Comparison of ENCODE assay signal across 11 cellular contexts in the genomic region with DNA sequence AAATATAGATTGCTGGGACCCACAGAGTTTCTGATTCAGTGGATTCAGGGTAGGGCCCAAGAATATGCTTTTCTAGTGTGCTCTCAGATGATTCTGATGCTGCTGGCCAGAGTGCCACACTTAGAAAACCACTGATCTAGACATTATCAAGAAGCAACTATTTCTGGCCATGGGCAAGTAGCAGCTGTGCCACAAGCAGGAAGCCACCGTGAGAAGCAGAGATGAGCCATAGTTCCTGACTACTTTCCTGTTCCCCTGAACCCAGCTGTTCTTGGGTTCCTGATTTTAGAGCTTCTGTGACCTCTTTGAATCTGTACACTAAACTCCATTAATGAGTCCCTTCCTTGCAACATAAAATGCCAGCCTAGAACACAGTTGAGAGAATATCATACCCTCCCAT. TPM values are rescaled to one million over a fixed set of nuclear protein-coding genes. Genes with fewer than 3 reads are reported as not detected.
DNase-seq lines count a peak whose midpoint lies in the region; ATAC-seq and TF ChIP-seq lines count a peak whose summit lies in the region.
"Had no signal": no experiment of that assay in that cellular context is flagged by ENCODE, and none has a peak within 500 bp of the region (broad histone marks: within the 10 kb centered on the region; RNA-seq: fewer than 3 reads in every experiment).

No MANE protein-coding gene starts in this region.

- WGBS in hepatocyte (ENCODE audit: low lambda C conversion rate, missing lambda C conversion rate), result 88% methylated on average over 1 of the region's 1 CpG

- no peaks in the 10 kb centered on the region for H3K9me2 ChIP-seq in hepatocyte (replicated peaks; ENCODE audit: insufficient read depth)

- no peaks in the 10 kb centered on the region for H3K4me1 ChIP-seq in hepatocyte (ENCODE audit: insufficient read depth)

- H3K79me2 ChIP-seq in hepatocyte, result no peaks in the 10 kb centered on the region

- ATAC-seq in HG02943 (IDR thresholded peaks at IDR 0.05; ENCODE audit: low read depth, unreplicated experiment), result peak; percentile 88

- no peak overlapping the region for H3K4me3 ChIP-seq in hepatocyte

- H3K9me3 ChIP-seq in hepatocyte (ENCODE audit: low read depth), result no peaks in the 10 kb centered on the region

- no peak overlapping the region for H3K4me2 ChIP-seq in hepatocyte

- H3K36me3 ChIP-seq in hepatocyte (replicated peaks; ENCODE audit: insufficient read depth, low read depth), result no peaks in the 10 kb centered on the region

- peak; percentile 49 for DNase-seq in SIG-M5 treated with dmso at 0.1 percent for 504 hours (lab: John Stamatoyannopoulos, UW; ENCODE audit: unreplicated experiment)
- DNase-seq in SIG-M5 (lab: John Stamatoyannopoulos, UW), result no peak
- DNase-seq in NOMO-1 treated with dmso at 0.1 percent for 144 hours (lab: John Stamatoyannopoulos, UW; ENCODE audit: unreplicated experiment), result peak; percentile 44
- DNase-seq in pons (ENCODE audit: low spot score), result peak; percentile 47
- no peak for DNase-seq in hepatocyte (ENCODE audit: low spot score)
- DNase-seq in NCI-H2171 treated with DMSO at 0.1 percent for 48 hours (lab: John Stamatoyannopoulos, UW), result no peak
- DNase-seq in activated naive CD4-positive, alpha-beta T cell treated with anti-CD3 and anti-CD28 coated beads, Interleukin-2, amount 50 U/mL, for 16 hours, result no peak
- DNase-seq: 8988T; activated naive CD4-positive, alpha-beta T cell; H9 had no signal

- H3K27me3 ChIP-seq in hepatocyte, result peaks cover 6% of the 10 kb centered on the region

- H2AFZ ChIP-seq in hepatocyte, result no peak overlapping the region

- TF ChIP-seq CTCF in hepatocyte (IDR thresholded peaks at IDR 0.05; ENCODE audit: poor library complexity), result no peak

- no peaks in the 10 kb centered on the region for H4K20me1 ChIP-seq in hepatocyte (ENCODE audit: insufficient read depth, poor library complexity, severe bottlenecking)

- H3K27ac ChIP-seq in hepatocyte, result no peak overlapping the region

RNA-seq across cellular contexts. Expression of gene PIK3AP1, which starts 38.1 kb away (rescaled TPM):
- 6.5 and 8.4 TPM in 2 replicates for total RNA-seq in hepatocyte
- 2.5 and 4.7 TPM in 2 replicates for polyA plus RNA-seq in hepatocyte

Comparison
In these comparisons a context has a peak if more than half of its experiments do, and no peak if none do; other contexts are left out.
1. DNase-seq: peak in SIG-M5 treated with dmso at 0.1 percent for 504 hours (single experiment), NOMO-1 treated with dmso at 0.1 percent for 144 hours (single experiment) and pons (single experiment); none in SIG-M5 (single experiment), hepatocyte (single experiment), NCI-H2171 treated with DMSO at 0.1 percent for 48 hours (single experiment) and activated naive CD4-positive, alpha-beta T cell treated with anti-CD3 and anti-CD28 coated beads, Interleukin-2, amount 50 U/mL, for 16 hours (single experiment).